ENCODE assay signal across 23 cellular contexts in genomic region chr7:31955641-31956040, GRCh38.
DNase-seq lines count a peak whose midpoint lies in the region; ATAC-seq, FAIRE-seq and TF ChIP-seq lines count a peak whose summit lies in the region.
"Had no signal": no experiment of that assay in that cellular context is flagged by ENCODE, and none has a peak within 500 bp of the region (broad histone marks: within the 10 kb centered on the region; RNA-seq: fewer than 3 reads in every experiment).

No MANE protein-coding gene starts in this region.

- TF ChIP-seq POLR2A in A549 (IDR thresholded peaks at IDR 0.05; ENCODE audit: low read length) = no peak

- POLR2A ChIA-PET in A549 (lab: Yijun Ruan, JAX) = interaction anchor here (0.6 to 1.4 kb wide), 3 partner anchors 8 to 77 kb away, joined by 4 to 10 read pairs (median 4); no protein-coding TSS in a partner anchor
- POLR2A ChIA-PET in PC-3 (lab: Charles Lee; ENCODE audit: unreplicated experiment) = interaction anchor here (0.6 to 0.9 kb wide), 3 partner anchors 54 to 1164 kb away, joined by 3 to 5 read pairs (median 3); no protein-coding TSS in a partner anchor

- no TSS peak for BruUV-seq in PC-3 (replicated peaks; lab: Mats Ljungman, UMichigan)

- H3K27me3 ChIP-seq in PC-3 (ENCODE audit: low read length) = no peaks in the 10 kb centered on the region
- H3K27me3 ChIP-seq: BE2C had no signal

- no peak for TF ChIP-seq RAD21 in A549 (conservative IDR thresholded peaks at IDR 0.05 in 1 of 2, IDR thresholded peaks at IDR 0.05 in 1 of 2)

- H3K4me2 ChIP-seq in A549 (peak overlapping the region; percentile 85), PC-3 (ENCODE audit: low read length) (no peak overlapping the region)

- WGBS in A549 (ENCODE audit: missing lambda C conversion rate) = 75% methylated on average over 6 of the region's 6 CpGs

- H3K36me3 ChIP-seq in PC-3 (ENCODE audit: low read depth, low read length) (no peaks in the 10 kb centered on the region), mucosa of descending colon (ENCODE audit: low read depth) (no peaks in the 10 kb centered on the region)
- H3K36me3 ChIP-seq: BE2C had no signal

- no peaks in the 10 kb centered on the region for H3F3A ChIP-seq in PC-3 (ENCODE audit: low read length, unreplicated experiment)

- intact Hi-C loops in PC-3 (cut with micrococcal nuclease) (loop anchor here (5.0 kb wide), 1 partner anchor 82 kb away; no protein-coding TSS in a partner anchor), mucosa of descending colon (cut with DNase I, micrococcal nuclease) (no loop called here)

- no peak overlapping the region for H3K9ac ChIP-seq in PC-3 (ENCODE audit: low read length)

- H2AFZ ChIP-seq in PC-3 (ENCODE audit: low read length) = no peak overlapping the region

- peak overlapping the region; percentile 94 to 95 for H3K27ac ChIP-seq in A549
- peak overlapping the region; percentile 59; the same call in 1 of the 2 replicates for H3K27ac ChIP-seq in PC-3 (ENCODE audit: low read length)
- H3K27ac ChIP-seq: 22Rv1 had no signal

- H3K9me2 ChIP-seq in PC-3 (replicated peaks; ENCODE audit: low read length) = no peaks in the 10 kb centered on the region

- FAIRE-seq in A549 (lab: Jason Lieb, UNC) = peak; percentile 59
- FAIRE-seq: D721Med, HepG2 had no signal

- no peaks in the 10 kb centered on the region for H3K79me2 ChIP-seq in PC-3 (ENCODE audit: low read length)

- DNase-seq in NCI-H82 (lab: John Stamatoyannopoulos, UW) = peak; percentile 7
- DNase-seq in NCI-H82 treated with DMSO at 0.1 percent for 48 hours (lab: John Stamatoyannopoulos, UW; ENCODE audit: unreplicated experiment) = no peak
- peak in 1 of 2 experiments; percentile 70 for DNase-seq in A549 (ENCODE audit: low read depth in 1 of 2, low spot score in 1 of 2)
- no peak for DNase-seq in PC-3
- DNase-seq in mucosa of descending colon = no peak
- no peak for DNase-seq in 8988T
- no peak for DNase-seq in DMS 273 treated with DMSO at 0.1 percent for 48 hours (lab: John Stamatoyannopoulos, UW)
- no peak for DNase-seq in KG1 (lab: John Stamatoyannopoulos, UW)
- DNase-seq: ACHN; BE2C; C1 segment of cervical spinal cord; Caco-2; CD4-positive, alpha-beta T cell; DMS153; DMS79; GF-D8; GOT3; H7; HFFc6 had no signal

- peak; percentile 59 to 67; a peak in 4 of 6 replicates for ATAC-seq in A549
- no peak for ATAC-seq in PC-3
- ATAC-seq in mucosa of descending colon = peak; percentile 29
- ATAC-seq: HCT116, HepG2 had no signal

- no peak for TF ChIP-seq EP300 in A549 (IDR thresholded peaks at IDR 0.05)

- H3K4me3 ChIP-seq in A549 (no peak overlapping the region), PC-3 (ENCODE audit: low read length) (no peak overlapping the region), mucosa of descending colon (no peak overlapping the region)

- no peaks in the 10 kb centered on the region for H3K9me3 ChIP-seq in A549
- no peaks in the 10 kb centered on the region for H3K9me3 ChIP-seq in PC-3 (ENCODE audit: low read length)
- no peaks in the 10 kb centered on the region for H3K9me3 ChIP-seq in mucosa of descending colon
- H3K9me3 ChIP-seq: BE2C, Caco-2 had no signal

- TF ChIP-seq CTCF in A549 (IDR thresholded peaks at IDR 0.05) (no peak), PC-3 (conservative IDR thresholded peaks at IDR 0.05; ENCODE audit: low read depth, low read length) (no peak), mucosa of descending colon (IDR thresholded peaks at IDR 0.05) (no peak)

- CTCF ChIA-PET in A549 (lab: Yijun Ruan, JAX) (interaction anchor here (0.6 to 2.0 kb wide), 9 partner anchors 8 to 1332 kb away, joined by 3 to 5 read pairs (median 3); no protein-coding TSS in a partner anchor), PC-3 (lab: Charles Lee) (interaction anchor here (0.6 to 1.3 kb wide), 2 partner anchors 36 to 249 kb away, joined by 3 to 4 read pairs; no protein-coding TSS in a partner anchor)

- no peaks in the 10 kb centered on the region for H4K20me1 ChIP-seq in PC-3 (ENCODE audit: low read length)

- H3K4me1 ChIP-seq in A549 (peaks cover 77% of the 10 kb centered on the region), PC-3 (ENCODE audit: insufficient read depth, low read length) (peaks cover 50% of the 10 kb centered on the region), mucosa of descending colon (ENCODE audit: low read depth) (no peaks in the 10 kb centered on the region)
- H3K4me1 ChIP-seq: BE2C, Caco-2 had no signal

TF ChIP-seq in A549, 52 proteins besides CTCF, POLR2A, EP300 and RAD21:
- no peak for TF ChIP-seq PHF8 (IDR thresholded peaks at IDR 0.05; ENCODE audit: borderline replicate concordance, low read depth)
- no peak for TF ChIP-seq PBX3 (IDR thresholded peaks at IDR 0.05)
- TF ChIP-seq MAFK (IDR thresholded peaks at IDR 0.05; ENCODE audit: partially characterized antibody) = no peak
- TF ChIP-seq GATA3 (IDR thresholded peaks at IDR 0.05; ENCODE audit: borderline replicate concordance) = no peak
- no peak for TF ChIP-seq RFX5 (IDR thresholded peaks at IDR 0.05)
- no peak for TF ChIP-seq CEBPB (IDR thresholded peaks at IDR 0.05)
- no peak for TF ChIP-seq MAZ (IDR thresholded peaks at IDR 0.05; ENCODE audit: borderline replicate concordance, low read depth, low read length)
- TF ChIP-seq FOXS1 (CRISPR knock-in tag; IDR thresholded peaks at IDR 0.05) = no peak
- no peak for TF ChIP-seq CHD2 (IDR thresholded peaks at IDR 0.05; ENCODE audit: low read length, partially characterized antibody)
- no peak for TF ChIP-seq HDAC2 (IDR thresholded peaks at IDR 0.05)
- TF ChIP-seq BCL3 (IDR thresholded peaks at IDR 0.05) = no peak
- TF ChIP-seq E2F6 (IDR thresholded peaks at IDR 0.05; ENCODE audit: borderline replicate concordance, low read depth) = no peak
- no peak for TF ChIP-seq KDM5A (IDR thresholded peaks at IDR 0.05)
- no peak for TF ChIP-seq TFCP2L1 (CRISPR knock-in tag; IDR thresholded peaks at IDR 0.05)
- TF ChIP-seq ZSCAN20 (CRISPR knock-in tag; IDR thresholded peaks at IDR 0.05) = no peak
- no peak for TF ChIP-seq CBX8 (IDR thresholded peaks at IDR 0.05)
